In genomic region chr11:68297494-68297811, GRCh38 we compare ENCODE assay signal across 1 cellular context.
TF ChIP-seq lines count a peak whose summit lies in the region.

No MANE protein-coding gene starts in this region.

TF ChIP-seq in GM23338, 12 proteins besides CTCF, POLR2A, EP300 and RAD21 (continued from another document):
- TF ChIP-seq ZNF462 (CRISPR knock-in tag; IDR thresholded peaks at IDR 0.05): no peak
- TF ChIP-seq REST (IDR thresholded peaks at IDR 0.05; ENCODE audit: unreplicated experiment): no peak
- no peak for TF ChIP-seq EZH2phosphoT487 (IDR thresholded peaks at IDR 0.05; ENCODE audit: unreplicated experiment)
- TF ChIP-seq ZNF331 (CRISPR knock-in tag; IDR thresholded peaks at IDR 0.05; ENCODE audit: low read depth): no peak
- no peak for TF ChIP-seq CREB1 (CRISPR knock-in tag; IDR thresholded peaks at IDR 0.05; ENCODE audit: low read depth)
